Comparison of ENCODE assay signal across 17 cellular contexts in genomic region chr10:114682121-114682520, GRCh38. TPM values are rescaled to one million over a fixed set of nuclear protein-coding genes. Genes with fewer than 3 reads are reported as not detected.
DNase-seq lines count a peak whose midpoint lies in the region; ATAC-seq and TF ChIP-seq lines count a peak whose summit lies in the region.
"Had no signal": no experiment of that assay in that cellular context is flagged by ENCODE, and none has a peak within 500 bp of the region (broad histone marks: within the 10 kb centered on the region; RNA-seq: fewer than 3 reads in every experiment).

No MANE protein-coding gene starts in this region.

- no peaks in the 10 kb centered on the region; the same call in 1 of the 2 replicates for H3K79me2 ChIP-seq in SK-N-SH (ENCODE audit: insufficient read depth)

- WGBS in SK-N-SH (ENCODE audit: low lambda C conversion rate): 50% methylated on average over 3 of the region's 3 CpGs
- 48 to 65% methylated on average over 3 of the region's 3 CpGs for WGBS in transverse colon (ENCODE audit: low coverage in 1 of 2), 2 donors

- in situ Hi-C loops in transverse colon (cut with MboI; ENCODE audit: low pct_ligation_motif_present in 1 of 4, low pct_unique_long_range_greater_than_20kb in 1 of 4, low sequenced_read_pairs in 3 of 4): loop anchor here in 1 of 4 donors (25.0 kb wide), 1 partner anchor 220 kb away; no protein-coding TSS in a partner anchor

- H3K9ac ChIP-seq in SK-N-SH: no peak overlapping the region

- no peak for ATAC-seq in SK-N-SH treated with all-trans-retinoic acid at 6 μM for 48 hours
- ATAC-seq in left lung: no peak
- no peak for ATAC-seq in GM21360 (IDR thresholded peaks at IDR 0.05; ENCODE audit: unreplicated experiment)
- ATAC-seq: activated naive CD4-positive, alpha-beta T cell treated with anti-CD3 and anti-CD28 coated beads, Interleukin-2, amount 50 U/mL, for 72 hours; activated T-cell treated with anti-CD3 and anti-CD28 coated beads, Interleukin-2, amount 50 U/mL, for 4 hours; effector memory CD8-positive, alpha-beta T cell had no signal

- no peak overlapping the region for H2AFZ ChIP-seq in SK-N-SH (ENCODE audit: low read depth)

- no peak overlapping the region for H3K4me3 ChIP-seq in SK-N-SH (ENCODE audit: low read depth in 2 of 2, low read length in 1 of 2)
- peak overlapping the region in 1 of 2 donors; percentile 35 for H3K4me3 ChIP-seq in left lung
- no peak overlapping the region for H3K4me3 ChIP-seq in transverse colon

- peak overlapping the region; percentile 2 to 67; a peak in 2 of 4 replicates for H3K27ac ChIP-seq in SK-N-SH (ENCODE audit: low read depth in 2 of 2, low read length in 1 of 2)
- H3K27ac ChIP-seq in caudate nucleus (ENCODE audit: low read depth, low read length): peak overlapping the region; percentile 36
- peak overlapping the region; percentile 68 to 71 for H3K27ac ChIP-seq in left lung
- H3K27ac ChIP-seq in transverse colon: peak overlapping the region in 3 of 4 donors; percentile 19 to 86 (median 82)

- no peaks in the 10 kb centered on the region for H3K9me2 ChIP-seq in SK-N-SH

- DNase-seq in SK-N-SH: no peak
- no peak for DNase-seq in caudate nucleus (lab: John Stamatoyannopoulos, UW)
- DNase-seq in left lung: no peak
- no peak for DNase-seq in transverse colon
- no peak for DNase-seq in stimulated activated CD4-positive, alpha-beta T cell treated with anti-CD3 and anti-CD28 coated beads, Interleukin-4, amount 100 ng/mL, for 1 hour
- DNase-seq in NCI-H1694 (lab: John Stamatoyannopoulos, UW): no peak
- DNase-seq: activated CD4-positive, alpha-beta T cell treated with anti-CD3 and anti-CD28 coated beads, Interleukin-2, amount 50 U/mL, for 48 hours; activated T-cell treated with anti-CD3 and anti-CD28 coated beads, Interleukin-2, amount 50 U/mL, for 4 hours; CD4-positive, alpha-beta T cell; effector memory CD8-positive, alpha-beta T cell; NCI-H1694 treated with DMSO at 0.1 percent for 48 hours; NCI-H446 treated with DMSO at 0.1 percent for 48 hours; nucleus accumbens had no signal

- no peak for TF ChIP-seq CTCF in SK-N-SH (IDR thresholded peaks at IDR 0.05)
- TF ChIP-seq CTCF in left lung (IDR thresholded peaks at IDR 0.05): no peak
- no peak for TF ChIP-seq CTCF in transverse colon (IDR thresholded peaks at IDR 0.05)

- POLR2A ChIA-PET in SK-N-SH (lab: Yijun Ruan, JAX): no interaction called here

- H3F3A ChIP-seq in SK-N-SH (replicated peaks; ENCODE audit: insufficient read depth): peaks cover 26% of the 10 kb centered on the region

- TF ChIP-seq POLR2A in transverse colon (IDR thresholded peaks at IDR 0.05): no peak

- H3K36me3 ChIP-seq in SK-N-SH (replicated peaks in 1 of 2; ENCODE audit: control insufficient read depth in 1 of 2, insufficient read depth in 2 of 2, low read length in 1 of 2): no peaks in the 10 kb centered on the region
- no peaks in the 10 kb centered on the region for H3K36me3 ChIP-seq in left lung
- H3K36me3 ChIP-seq in transverse colon: no peaks in the 10 kb centered on the region
- H3K36me3 ChIP-seq: tibial nerve had no signal

- peak overlapping the region; percentile 48; the same call in 1 of the 2 replicates for H3K4me2 ChIP-seq in SK-N-SH

- no peaks in the 10 kb centered on the region for H4K20me1 ChIP-seq in SK-N-SH (ENCODE audit: insufficient read depth)

- CTCF ChIA-PET in SK-N-SH (lab: Yijun Ruan, JAX): interaction anchor here (1.0 kb wide), 1 partner anchor 22 kb away, joined by 7 read pairs; no protein-coding TSS in a partner anchor

- H3K27me3 ChIP-seq in SK-N-SH (ENCODE audit: insufficient read depth) (no peaks in the 10 kb centered on the region), left lung (no peaks in the 10 kb centered on the region), transverse colon (no peaks in the 10 kb centered on the region)
- H3K27me3 ChIP-seq: tibial nerve had no signal

- TF ChIP-seq RAD21 in SK-N-SH (IDR thresholded peaks at IDR 0.05; ENCODE audit: low read length): no peak

- TF ChIP-seq EP300 in SK-N-SH (IDR thresholded peaks at IDR 0.05; ENCODE audit: borderline replicate concordance in 1 of 2, low read depth in 1 of 2, low read length in 1 of 2) (no peak), transverse colon (IDR thresholded peaks at IDR 0.05; ENCODE audit: low read depth) (no peak)

- H3K9me3 ChIP-seq in SK-N-SH (no peaks in the 10 kb centered on the region), left lung (no peaks in the 10 kb centered on the region), transverse colon (no peaks in the 10 kb centered on the region)
- H3K9me3 ChIP-seq: tibial nerve had no signal

- H3K4me1 ChIP-seq in SK-N-SH (ENCODE audit: control insufficient read depth in 1 of 2, insufficient read depth in 2 of 2, low read depth in 1 of 2, low read length in 1 of 2) (peaks cover 28 to 37% of the 10 kb centered on the region in 2 experiments; a peak in 3 of 4 replicates), left lung (peaks cover 29 to 47% of the 10 kb centered on the region in 2 donors), transverse colon (peaks cover 0 to 50% (median 31%) of the 10 kb centered on the region in 4 donors)

- intact Hi-C loops in left lung (cut with DNase I) (no loop called here), transverse colon (cut with DNase I; ENCODE audit: low total_unique reads) (no loop called here)

TF ChIP-seq in SK-N-SH, 30 proteins besides CTCF, POLR2A, EP300 and RAD21:
- peak; percentile 18; the same call in 1 of the 2 replicates for TF ChIP-seq MXI1 (IDR thresholded peaks at IDR 0.05; ENCODE audit: low read depth, low read length)
- TF ChIP-seq, protein P1, sequence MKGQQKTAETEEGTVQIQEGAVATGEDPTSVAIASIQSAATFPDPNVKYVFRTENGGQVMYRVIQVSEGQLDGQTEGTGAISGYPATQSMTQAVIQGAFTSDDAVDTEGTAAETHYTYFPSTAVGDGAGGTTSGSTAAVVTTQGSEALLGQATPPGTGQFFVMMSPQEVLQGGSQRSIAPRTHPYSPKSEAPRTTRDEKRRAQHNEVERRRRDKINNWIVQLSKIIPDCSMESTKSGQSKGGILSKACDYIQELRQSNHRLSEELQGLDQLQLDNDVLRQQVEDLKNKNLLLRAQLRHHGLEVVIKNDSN (IDR thresholded peaks at IDR 0.05; ENCODE audit: borderline replicate concordance, low read depth): no peak

TF ChIP-seq in SK-N-SH treated with all-trans-retinoic acid at 6 μM for 48 hours, 23 proteins besides CTCF, POLR2A, EP300 and RAD21 (continues in another document):
- TF ChIP-seq ESRRG (CRISPR knock-in tag; IDR thresholded peaks at IDR 0.05): no peak
- TF ChIP-seq, protein P2, sequence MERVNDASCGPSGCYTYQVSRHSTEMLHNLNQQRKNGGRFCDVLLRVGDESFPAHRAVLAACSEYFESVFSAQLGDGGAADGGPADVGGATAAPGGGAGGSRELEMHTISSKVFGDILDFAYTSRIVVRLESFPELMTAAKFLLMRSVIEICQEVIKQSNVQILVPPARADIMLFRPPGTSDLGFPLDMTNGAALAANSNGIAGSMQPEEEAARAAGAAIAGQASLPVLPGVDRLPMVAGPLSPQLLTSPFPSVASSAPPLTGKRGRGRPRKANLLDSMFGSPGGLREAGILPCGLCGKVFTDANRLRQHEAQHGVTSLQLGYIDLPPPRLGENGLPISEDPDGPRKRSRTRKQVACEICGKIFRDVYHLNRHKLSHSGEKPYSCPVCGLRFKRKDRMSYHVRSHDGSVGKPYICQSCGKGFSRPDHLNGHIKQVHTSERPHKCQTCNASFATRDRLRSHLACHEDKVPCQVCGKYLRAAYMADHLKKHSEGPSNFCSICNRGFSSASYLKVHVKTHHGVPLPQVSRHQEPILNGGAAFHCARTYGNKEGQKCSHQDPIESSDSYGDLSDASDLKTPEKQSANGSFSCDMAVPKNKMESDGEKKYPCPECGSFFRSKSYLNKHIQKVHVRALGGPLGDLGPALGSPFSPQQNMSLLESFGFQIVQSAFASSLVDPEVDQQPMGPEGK (CRISPR knock-in tag; IDR thresholded peaks at IDR 0.05; ENCODE audit: borderline replicate concordance): no peak
- TF ChIP-seq CSDC2 (CRISPR knock-in tag; IDR thresholded peaks at IDR 0.05): no peak
- no peak for TF ChIP-seq RARB (CRISPR knock-in tag; IDR thresholded peaks at IDR 0.05)
- TF ChIP-seq OSR1 (CRISPR knock-in tag; IDR thresholded peaks at IDR 0.05): no peak
- no peak for TF ChIP-seq ZNF70 (CRISPR knock-in tag; IDR thresholded peaks at IDR 0.05)
- no peak for TF ChIP-seq SNAI2 (CRISPR knock-in tag; IDR thresholded peaks at IDR 0.05)
- TF ChIP-seq TSHZ2 (CRISPR knock-in tag; IDR thresholded peaks at IDR 0.05): no peak

RNA-seq across cellular contexts. Expression of gene ABLIM1, which starts 24.0 kb away (rescaled TPM):
- 16.1 and 24.9 TPM in 2 replicates for polyA plus RNA-seq in SK-N-SH (2012; rRNA removed)
- 13.0 and 19.7 TPM in 2 replicates for polyA plus RNA-seq in SK-N-SH (2012; cell fraction: cytosol; rRNA removed)
- 21.3 and 27.5 TPM in 2 replicates for polyA plus RNA-seq in SK-N-SH (2012; cell fraction: nucleus; rRNA removed)
- total RNA-seq in left lung (100 to 1,000 TPM in 1 of 2 donors, 10 to 100 TPM in 1; 80.5 to 195 TPM), transverse colon (100 to 1,000 TPM in 2 of 4 donors, 10 to 100 TPM in 2; 56.9 to 108 (median 96.1) TPM)
